In genomic region chr5:14380712-14381111, GRCh38 we compare ENCODE assay signal across 14 cellular contexts.
DNase-seq lines count a peak whose midpoint lies in the region; ATAC-seq and TF ChIP-seq lines count a peak whose summit lies in the region.
"Had no signal": no experiment of that assay in that cellular context is flagged by ENCODE, and none has a peak within 500 bp of the region (broad histone marks: within the 10 kb centered on the region; RNA-seq: fewer than 3 reads in every experiment).

No MANE protein-coding gene starts in this region.

- ATAC-seq in memory B cell (ENCODE audit: low read depth) = no peak

- no peak overlapping the region for H3K27ac ChIP-seq in Peyer's patch
- H3K27ac ChIP-seq: A549, C4-2B, GM23248 had no signal

- intact Hi-C loops in posterior vena cava (cut with DNase I) = no loop called here

- H3K4me3 ChIP-seq in Peyer's patch = no peak overlapping the region
- H3K4me3 ChIP-seq: A549, GM12878, GM23248 had no signal

- peaks cover 0 to 76% (median 0%) of the 10 kb centered on the region in 3 donors for H3K36me3 ChIP-seq in Peyer's patch

- H3K4me1 Mint-ChIP-seq in IgD-negative memory B cell (peaks cover 8 to 19% (median 12%) of the 10 kb centered on the region in 3 donors), chondrocyte (ENCODE audit: low read depth) (peaks cover 3% of the 10 kb centered on the region), memory B cell (peaks cover 12% of the 10 kb centered on the region)
- H3K4me1 Mint-ChIP-seq: CD4-positive, alpha-beta memory T cell had no signal

- TF ChIP-seq CTCF in chondrocyte (IDR thresholded peaks at IDR 0.05) = no peak
- no peak for TF ChIP-seq CTCF in Peyer's patch (IDR thresholded peaks at IDR 0.05)

- H3K4me3 Mint-ChIP-seq in IgD-negative memory B cell (no peak overlapping the region), chondrocyte (ENCODE audit: unreplicated experiment) (no peak overlapping the region), memory B cell (no peak overlapping the region)
- H3K4me3 Mint-ChIP-seq: CD4-positive, alpha-beta memory T cell; H9 had no signal

- DNase-seq in chondrocyte (ENCODE audit: low spot score) = no peak
- no peak for DNase-seq in memory B cell (ENCODE audit: low spot score in 2 of 2)
- no peak for DNase-seq in NCI-H524 treated with DMSO at 0.1 percent for 48 hours (lab: John Stamatoyannopoulos, UW)
- DNase-seq in Peyer's patch = no peak
- DNase-seq in posterior vena cava (ENCODE audit: low spot score) = no peak
- DNase-seq: BE2C; CD4-positive, alpha-beta memory T cell; DMS79; GM23248 had no signal

- no peaks in the 10 kb centered on the region for H3K27me3 Mint-ChIP-seq in IgD-negative memory B cell
- no peaks in the 10 kb centered on the region for H3K27me3 Mint-ChIP-seq in chondrocyte (ENCODE audit: low read depth)
- H3K27me3 Mint-ChIP-seq in memory B cell = no peaks in the 10 kb centered on the region

- TF ChIP-seq POLR2A in Peyer's patch (IDR thresholded peaks at IDR 0.05) = no peak

- H3K27me3 ChIP-seq in Peyer's patch = no peaks in the 10 kb centered on the region
- H3K27me3 ChIP-seq: BE2C had no signal

- H3K27ac Mint-ChIP-seq in IgD-negative memory B cell = peak overlapping the region in 2 of 3 donors; percentile 62 to 95
- H3K27ac Mint-ChIP-seq in chondrocyte (ENCODE audit: unreplicated experiment) = peak overlapping the region; percentile 63
- peak overlapping the region; percentile 91 for H3K27ac Mint-ChIP-seq in memory B cell
- H3K27ac Mint-ChIP-seq: CD4-positive, alpha-beta memory T cell had no signal

- H3K36me3 Mint-ChIP-seq in IgD-negative memory B cell = peaks cover 13% of the 10 kb centered on the region
- H3K36me3 Mint-ChIP-seq in chondrocyte (ENCODE audit: low read depth) = peaks cover 47% of the 10 kb centered on the region
- H3K36me3 Mint-ChIP-seq in memory B cell = peaks cover 55% of the 10 kb centered on the region
- H3K36me3 Mint-ChIP-seq: CD4-positive, alpha-beta memory T cell had no signal

- H3K4me1 ChIP-seq in Peyer's patch = no peaks in the 10 kb centered on the region
- H3K4me1 ChIP-seq: A549, BE2C had no signal

- peaks cover 0 to 1% (median 0%) of the 10 kb centered on the region in 3 donors for H3K9me3 Mint-ChIP-seq in IgD-negative memory B cell
- H3K9me3 Mint-ChIP-seq in chondrocyte (ENCODE audit: low read depth) = no peaks in the 10 kb centered on the region
- peaks cover 2% of the 10 kb centered on the region for H3K9me3 Mint-ChIP-seq in memory B cell
- H3K9me3 Mint-ChIP-seq: CD4-positive, alpha-beta memory T cell; H9 had no signal

- H3K9me3 ChIP-seq in Peyer's patch = no peaks in the 10 kb centered on the region
- H3K9me3 ChIP-seq: A549, BE2C had no signal
